Comparison of ENCODE assay signal across 7 cellular contexts in genomic region chr5:124980174-124980941, GRCh38.
DNase-seq lines count a peak whose midpoint lies in the region; ATAC-seq and TF ChIP-seq lines count a peak whose summit lies in the region.

No MANE protein-coding gene starts in this region.

- CTCF ChIA-PET in OCI-LY7 (lab: Charles Lee; ENCODE audit: unreplicated experiment) = no interaction called here

- 27% methylated on average over 8 of the region's 8 CpGs for WGBS in smooth muscle cell (ENCODE audit: low lambda C conversion rate)

- no peak overlapping the region for H3K27ac Mint-ChIP-seq in chondrocyte (ENCODE audit: unreplicated experiment)

- intact Hi-C loops in OCI-LY7 (cut with micrococcal nuclease; ENCODE audit: unreplicated experiment) = loop anchor here (1.0 to 2.0 kb wide), 3 partner anchors 26 to 234 kb away; partner anchors contain the start of gene ZNF608

- DNase-seq in OCI-LY7 (ENCODE audit: low spot score) (peak; percentile 91), smooth muscle cell (lab: John Stamatoyannopoulos, UW; ENCODE audit: unreplicated experiment) (no peak), activated gamma-delta T cell treated with Interleukin-2 at 50 U/mL for 16 hours (no peak), chondrocyte (ENCODE audit: low spot score) (no peak), NCI-H226 (no peak)

- peaks cover 27% of the 10 kb centered on the region for H3K4me1 Mint-ChIP-seq in chondrocyte (ENCODE audit: low read depth)

- H3K27me3 ChIP-seq in smooth muscle cell (ENCODE audit: low read depth) = no peaks in the 10 kb centered on the region

- ATAC-seq in GM19395 (IDR thresholded peaks at IDR 0.05; ENCODE audit: unreplicated experiment) (peak; percentile 90), HG03097 (IDR thresholded peaks at IDR 0.05; ENCODE audit: low FRiP score, unreplicated experiment) (peak; percentile 85)

- H3K4me3 Mint-ChIP-seq in chondrocyte (ENCODE audit: unreplicated experiment) = no peak overlapping the region

- H3K79me2 ChIP-seq in OCI-LY7 (ENCODE audit: insufficient read depth, low read depth, low read length) (no peaks in the 10 kb centered on the region), smooth muscle cell (ENCODE audit: low read depth) (no peaks in the 10 kb centered on the region)

- H3K9me2 ChIP-seq in OCI-LY7 (ENCODE audit: insufficient read depth, low read length) = no peaks in the 10 kb centered on the region

- H3F3A ChIP-seq in smooth muscle cell (ENCODE audit: low read depth) = no peaks in the 10 kb centered on the region

- peak overlapping the region; percentile 56 for H3K4me3 ChIP-seq in OCI-LY7 (ENCODE audit: low read depth, low read length, poor library complexity, severe bottlenecking)
- no peak overlapping the region for H3K4me3 ChIP-seq in smooth muscle cell

- H3K36me3 ChIP-seq in OCI-LY7 (ENCODE audit: insufficient read depth, low read length) = peaks cover 46% of the 10 kb centered on the region
- H3K36me3 ChIP-seq in smooth muscle cell (ENCODE audit: low read depth) = no peaks in the 10 kb centered on the region

- no peaks in the 10 kb centered on the region for H4K20me1 ChIP-seq in OCI-LY7 (ENCODE audit: insufficient read depth, low read length)
- H4K20me1 ChIP-seq in smooth muscle cell (ENCODE audit: low read depth) = no peaks in the 10 kb centered on the region

- no peak overlapping the region for H3K9ac ChIP-seq in smooth muscle cell (ENCODE audit: low read depth)

- peak overlapping the region; percentile 85 for H3K4me2 ChIP-seq in OCI-LY7 (ENCODE audit: low read length)
- peak overlapping the region; percentile 12 for H3K4me2 ChIP-seq in smooth muscle cell

- H3K36me3 Mint-ChIP-seq in chondrocyte (ENCODE audit: low read depth) = peaks cover 1% of the 10 kb centered on the region

- H3K4me1 ChIP-seq in OCI-LY7 (ENCODE audit: insufficient read depth, low read length, poor library complexity, severe bottlenecking) (peaks cover 44% of the 10 kb centered on the region), smooth muscle cell (ENCODE audit: low read depth) (peaks cover 27% of the 10 kb centered on the region)

- H3K27ac ChIP-seq in OCI-LY7 (ENCODE audit: low read depth, low read length, poor library complexity, severe bottlenecking) (peak overlapping the region; percentile 98), smooth muscle cell (ENCODE audit: low read depth) (no peak overlapping the region)

- peaks cover 8% of the 10 kb centered on the region for H3K9me3 Mint-ChIP-seq in chondrocyte (ENCODE audit: low read depth)

- no peak for TF ChIP-seq CTCF in OCI-LY7 (conservative IDR thresholded peaks at IDR 0.05; ENCODE audit: low read length)
- TF ChIP-seq CTCF in smooth muscle cell (IDR thresholded peaks at IDR 0.05; ENCODE audit: borderline replicate concordance, insufficient read depth, poor library complexity, severe bottlenecking) = no peak
- TF ChIP-seq CTCF in chondrocyte (IDR thresholded peaks at IDR 0.05) = no peak

- no peaks in the 10 kb centered on the region for H3K27me3 Mint-ChIP-seq in chondrocyte (ENCODE audit: low read depth)

- peaks cover 37% of the 10 kb centered on the region for H3K9me3 ChIP-seq in OCI-LY7 (ENCODE audit: low read length)
- no peaks in the 10 kb centered on the region for H3K9me3 ChIP-seq in smooth muscle cell (replicated peaks; ENCODE audit: low read depth)

- peak overlapping the region; percentile 87 for H2AFZ ChIP-seq in OCI-LY7 (ENCODE audit: low read length)
- H2AFZ ChIP-seq in smooth muscle cell (ENCODE audit: low read depth) = peak overlapping the region; percentile 80

- POLR2A ChIA-PET in OCI-LY7 (lab: Charles Lee) = interaction anchor here (0.5 to 8.6 kb wide), 9 partner anchors 11 to 705 kb away, joined by 3 to 66 read pairs (median 3); no protein-coding TSS in a partner anchor

- TSS peak; percentile 98 for BruUV-seq in OCI-LY7 (replicated peaks; lab: Mats Ljungman, UMichigan)
